Comparison of ENCODE assay signal across 1 cellular context in the genomic region with DNA sequence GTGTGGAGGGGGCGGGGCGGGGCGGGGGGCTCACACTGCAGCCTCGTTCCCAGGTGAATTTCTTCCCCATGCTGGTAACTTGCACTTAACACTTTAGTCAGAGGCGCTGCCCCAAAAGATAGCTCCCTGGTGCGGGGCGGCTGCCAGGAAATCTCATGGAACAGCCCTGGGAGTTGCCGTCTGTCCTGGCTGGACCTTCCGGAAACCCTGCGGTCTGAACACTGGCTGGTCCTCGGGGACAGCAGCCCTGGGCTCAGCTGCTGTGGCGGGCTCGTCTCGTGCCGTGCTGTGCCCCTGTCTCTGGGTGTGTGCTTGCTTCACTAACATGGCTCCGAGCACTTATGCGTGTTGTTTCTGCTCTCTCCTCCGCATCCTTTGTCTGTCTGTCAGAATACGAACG.
TF ChIP-seq lines count a peak whose summit lies in the region.

No MANE protein-coding gene starts in this region.

TF ChIP-seq in K562, 482 proteins besides CTCF, POLR2A, EP300 and RAD21:
- TF ChIP-seq THRAP3 (IDR thresholded peaks at IDR 0.05; ENCODE audit: borderline replicate concordance) (no peak), TEAD4 (IDR thresholded peaks at IDR 0.05; ENCODE audit: low read length) (no peak), TEAD4 (CRISPR knock-in tag; IDR thresholded peaks at IDR 0.05; ENCODE audit: borderline replicate concordance) (0 out of 2 replicates have a peak, but pooled peaks have one; percentile 22), SIN3A (IDR thresholded peaks at IDR 0.05; ENCODE audit: borderline replicate concordance in 2 of 2, control insufficient read depth in 1 of 2, low read depth in 2 of 2, low read length in 2 of 2) (no peak), RBM22 (IDR thresholded peaks at IDR 0.05; ENCODE audit: low read depth, low read length, poor library complexity, severe bottlenecking) (peak; percentile 29), CREM (IDR thresholded peaks at IDR 0.05; ENCODE audit: low read depth) (no peak), ELF4 (CRISPR knock-in tag; IDR thresholded peaks at IDR 0.05) (no peak), NFE2 (IDR thresholded peaks at IDR 0.05; ENCODE audit: low read depth) (no peak), POLR2G (IDR thresholded peaks at IDR 0.05; ENCODE audit: low read depth, low read length) (peak; percentile 48), THRA (IDR thresholded peaks at IDR 0.05) (no peak), MEF2D (tag; conservative IDR thresholded peaks at IDR 0.05; ENCODE audit: low read depth) (no peak), TEAD1 (CRISPR knock-in tag; IDR thresholded peaks at IDR 0.05) (no peak)
- TF ChIP-seq, protein P1, sequence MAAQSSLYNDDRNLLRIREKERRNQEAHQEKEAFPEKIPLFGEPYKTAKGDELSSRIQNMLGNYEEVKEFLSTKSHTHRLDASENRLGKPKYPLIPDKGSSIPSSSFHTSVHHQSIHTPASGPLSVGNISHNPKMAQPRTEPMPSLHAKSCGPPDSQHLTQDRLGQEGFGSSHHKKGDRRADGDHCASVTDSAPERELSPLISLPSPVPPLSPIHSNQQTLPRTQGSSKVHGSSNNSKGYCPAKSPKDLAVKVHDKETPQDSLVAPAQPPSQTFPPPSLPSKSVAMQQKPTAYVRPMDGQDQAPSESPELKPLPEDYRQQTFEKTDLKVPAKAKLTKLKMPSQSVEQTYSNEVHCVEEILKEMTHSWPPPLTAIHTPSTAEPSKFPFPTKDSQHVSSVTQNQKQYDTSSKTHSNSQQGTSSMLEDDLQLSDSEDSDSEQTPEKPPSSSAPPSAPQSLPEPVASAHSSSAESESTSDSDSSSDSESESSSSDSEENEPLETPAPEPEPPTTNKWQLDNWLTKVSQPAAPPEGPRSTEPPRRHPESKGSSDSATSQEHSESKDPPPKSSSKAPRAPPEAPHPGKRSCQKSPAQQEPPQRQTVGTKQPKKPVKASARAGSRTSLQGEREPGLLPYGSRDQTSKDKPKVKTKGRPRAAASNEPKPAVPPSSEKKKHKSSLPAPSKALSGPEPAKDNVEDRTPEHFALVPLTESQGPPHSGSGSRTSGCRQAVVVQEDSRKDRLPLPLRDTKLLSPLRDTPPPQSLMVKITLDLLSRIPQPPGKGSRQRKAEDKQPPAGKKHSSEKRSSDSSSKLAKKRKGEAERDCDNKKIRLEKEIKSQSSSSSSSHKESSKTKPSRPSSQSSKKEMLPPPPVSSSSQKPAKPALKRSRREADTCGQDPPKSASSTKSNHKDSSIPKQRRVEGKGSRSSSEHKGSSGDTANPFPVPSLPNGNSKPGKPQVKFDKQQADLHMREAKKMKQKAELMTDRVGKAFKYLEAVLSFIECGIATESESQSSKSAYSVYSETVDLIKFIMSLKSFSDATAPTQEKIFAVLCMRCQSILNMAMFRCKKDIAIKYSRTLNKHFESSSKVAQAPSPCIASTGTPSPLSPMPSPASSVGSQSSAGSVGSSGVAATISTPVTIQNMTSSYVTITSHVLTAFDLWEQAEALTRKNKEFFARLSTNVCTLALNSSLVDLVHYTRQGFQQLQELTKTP (IDR thresholded peaks at IDR 0.05; ENCODE audit: low read depth in 1 of 2, partially characterized antibody in 2 of 2): no peak
